Comparison of ENCODE assay signal across 17 cellular contexts in the genomic region with DNA sequence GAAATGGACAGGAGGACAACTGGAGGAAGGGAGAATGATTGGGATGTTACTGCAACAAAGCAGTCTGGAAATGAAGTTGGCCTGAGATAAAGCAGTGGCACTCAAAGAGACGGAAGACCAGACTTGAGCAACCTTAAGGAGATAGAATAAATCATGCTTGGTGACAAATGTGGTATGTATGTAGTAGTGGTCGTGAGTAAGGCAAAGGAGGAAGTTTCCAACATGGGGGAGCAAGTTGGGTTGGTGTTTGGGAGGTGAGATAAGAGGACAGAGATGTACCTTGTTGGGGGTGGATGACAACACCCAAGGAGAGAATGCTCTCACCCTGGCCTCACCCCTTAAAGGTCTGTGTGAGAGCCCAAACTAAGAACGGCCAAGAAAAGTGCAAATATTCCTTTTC.
"Had no signal": no experiment of that assay in that cellular context is flagged by ENCODE, and none has a peak within 500 bp of the region (broad histone marks: within the 10 kb centered on the region; RNA-seq: fewer than 3 reads in every experiment).

No MANE protein-coding gene starts in this region.

- H3K36me3 Mint-ChIP-seq: activated naive CD4-positive, alpha-beta T cell treated with anti-CD3 and anti-CD28 coated beads, Interleukin-2, amount 10 ng/mL, durations not matched to agents 7 days and 5 days; natural killer cell had no signal

- H3K9me3 Mint-ChIP-seq: activated CD4-positive, alpha-beta memory T cell treated with anti-CD3 and anti-CD28 coated beads, Interleukin-2, amount 10 ng/mL, durations not matched to agents 7 days and 5 days; activated naive CD4-positive, alpha-beta T cell treated with anti-CD3 and anti-CD28 coated beads, Interleukin-2, amount 10 ng/mL, durations not matched to agents 7 days and 5 days had no signal

- H3K4me3 ChIP-seq: body of pancreas, lung, ovary, psoas muscle, right atrium auricular region, spleen, testis, uterus had no signal

- H3K27ac Mint-ChIP-seq: activated CD4-positive, alpha-beta memory T cell treated with anti-CD3 and anti-CD28 coated beads, Interleukin-2, amount 10 ng/mL, durations not matched to agents 7 days and 5 days; activated naive CD4-positive, alpha-beta T cell treated with anti-CD3 and anti-CD28 coated beads, Interleukin-2, amount 10 ng/mL, durations not matched to agents 7 days and 5 days; natural killer cell had no signal

- H3K4me3 Mint-ChIP-seq: activated CD4-positive, alpha-beta memory T cell treated with anti-CD3 and anti-CD28 coated beads, Interleukin-2, amount 10 ng/mL, durations not matched to agents 7 days and 5 days; activated naive CD4-positive, alpha-beta T cell treated with anti-CD3 and anti-CD28 coated beads, Interleukin-2, amount 10 ng/mL, durations not matched to agents 7 days and 5 days; natural killer cell had no signal

- DNase-seq: activated CD4-positive, alpha-beta memory T cell treated with anti-CD3 and anti-CD28 coated beads, Interleukin-2, amount 10 ng/mL, durations not matched to agents 7 days and 5 days; activated CD4-positive, alpha-beta T cell treated with anti-CD3 and anti-CD28 coated beads for 48 hours; activated effector memory CD4-positive, alpha-beta T cell treated with anti-CD3 and anti-CD28 coated beads, Interleukin-2, amount 50 U/mL, for 16 hours; activated naive CD4-positive, alpha-beta T cell treated with anti-CD3 and anti-CD28 coated beads, Interleukin-2, amount 10 ng/mL, durations not matched to agents 7 days and 5 days; body of pancreas; foreskin keratinocyte; natural killer cell; ovary; psoas muscle; spleen; stimulated activated CD4-positive, alpha-beta T cell treated with anti-CD3 and anti-CD28 coated beads, Interleukin-4, amount 100 ng/mL, for 1 hour; stimulated activated naive CD4-positive, alpha-beta T cell; T1000; testis; uterus had no signal

- H3K4me1 Mint-ChIP-seq: activated naive CD4-positive, alpha-beta T cell treated with anti-CD3 and anti-CD28 coated beads, Interleukin-2, amount 10 ng/mL, durations not matched to agents 7 days and 5 days had no signal

- H3K27me3 Mint-ChIP-seq: activated CD4-positive, alpha-beta memory T cell treated with anti-CD3 and anti-CD28 coated beads, Interleukin-2, amount 10 ng/mL, durations not matched to agents 7 days and 5 days; activated naive CD4-positive, alpha-beta T cell treated with anti-CD3 and anti-CD28 coated beads, Interleukin-2, amount 10 ng/mL, durations not matched to agents 7 days and 5 days had no signal

- ATAC-seq: body of pancreas, foreskin keratinocyte, natural killer cell, psoas muscle had no signal
